In genomic region chr5:158812381-158812780, GRCh38 we compare ENCODE assay signal across 7 cellular contexts.
DNase-seq lines count a peak whose midpoint lies in the region; ATAC-seq and TF ChIP-seq lines count a peak whose summit lies in the region.

No MANE protein-coding gene starts in this region.

- WGBS in sigmoid colon, 2 donors, result 38 to 63% methylated on average over 6 of the region's 6 CpGs
- WGBS in smooth muscle cell (ENCODE audit: low lambda C conversion rate), result 86% methylated on average over 6 of the region's 6 CpGs

- H3K9me3 ChIP-seq in sigmoid colon, result no peaks in the 10 kb centered on the region
- no peaks in the 10 kb centered on the region for H3K9me3 ChIP-seq in smooth muscle cell (replicated peaks; ENCODE audit: low read depth)

- H3K4me1 ChIP-seq in sigmoid colon, result no peaks in the 10 kb centered on the region
- H3K4me1 ChIP-seq in smooth muscle cell (ENCODE audit: low read depth), result no peaks in the 10 kb centered on the region

- intact Hi-C loops in sigmoid colon (cut with DNase I), result no loop called here

- H3K4me1 Mint-ChIP-seq in type B pancreatic cell (ENCODE audit: unreplicated experiment), result peaks cover 26% of the 10 kb centered on the region

- H3K36me3 ChIP-seq in sigmoid colon (no peaks in the 10 kb centered on the region), smooth muscle cell (ENCODE audit: low read depth) (no peaks in the 10 kb centered on the region)

- peaks cover 2% of the 10 kb centered on the region for H3K9me3 Mint-ChIP-seq in type B pancreatic cell

- peaks cover under 1% of the 10 kb centered on the region for H3K36me3 Mint-ChIP-seq in type B pancreatic cell

- no peak overlapping the region for H3K9ac ChIP-seq in smooth muscle cell (ENCODE audit: low read depth)

- H3K4me3 Mint-ChIP-seq in type B pancreatic cell, result no peak overlapping the region

- TF ChIP-seq POLR2A in sigmoid colon (IDR thresholded peaks at IDR 0.05), result no peak

- TF ChIP-seq EP300 in sigmoid colon (IDR thresholded peaks at IDR 0.05), result no peak

- H4K20me1 ChIP-seq in smooth muscle cell (ENCODE audit: low read depth), result no peaks in the 10 kb centered on the region

- no peaks in the 10 kb centered on the region for H3F3A ChIP-seq in smooth muscle cell (ENCODE audit: low read depth)

- H3K4me3 ChIP-seq in sigmoid colon (no peak overlapping the region), smooth muscle cell (no peak overlapping the region)

- no peak overlapping the region for H3K4me2 ChIP-seq in smooth muscle cell

- TF ChIP-seq CTCF in GM20000 (IDR thresholded peaks at IDR 0.05; ENCODE audit: extremely low read depth, missing control alignments), result no peak
- TF ChIP-seq CTCF in sigmoid colon (IDR thresholded peaks at IDR 0.05), result no peak
- no peak for TF ChIP-seq CTCF in type B pancreatic cell (conservative IDR thresholded peaks at IDR 0.05)
- TF ChIP-seq CTCF in smooth muscle cell (IDR thresholded peaks at IDR 0.05; ENCODE audit: borderline replicate concordance, insufficient read depth, poor library complexity, severe bottlenecking), result no peak

- DNase-seq in GM20000 (ENCODE audit: low spot score), result peak; percentile 25
- DNase-seq in activated T-cell treated with anti-CD3 and anti-CD28 coated beads for 4 hours, result peak; percentile 18
- DNase-seq in sigmoid colon, result peak; percentile 73
- no peak for DNase-seq in type B pancreatic cell (ENCODE audit: extremely low spot score, unreplicated experiment)
- no peak for DNase-seq in smooth muscle cell (lab: John Stamatoyannopoulos, UW; ENCODE audit: unreplicated experiment)
- no peak for DNase-seq in NCI-H2107 treated with DMSO at 0.1 percent for 48 hours (lab: John Stamatoyannopoulos, UW; ENCODE audit: unreplicated experiment)

- H3K27ac Mint-ChIP-seq in type B pancreatic cell, result no peak overlapping the region

- H3K27me3 ChIP-seq in sigmoid colon (no peaks in the 10 kb centered on the region), smooth muscle cell (ENCODE audit: low read depth) (peaks cover 4% of the 10 kb centered on the region)

- no peaks in the 10 kb centered on the region for H3K79me2 ChIP-seq in smooth muscle cell (ENCODE audit: low read depth)

- H2AFZ ChIP-seq in smooth muscle cell (ENCODE audit: low read depth), result no peak overlapping the region

- H3K27ac ChIP-seq in sigmoid colon (no peak overlapping the region), smooth muscle cell (ENCODE audit: low read depth) (no peak overlapping the region)

- H3K27me3 Mint-ChIP-seq in type B pancreatic cell, result peaks cover 15% of the 10 kb centered on the region

- peak; percentile 64 for ATAC-seq in HG03439 (IDR thresholded peaks at IDR 0.05; ENCODE audit: unreplicated experiment)

Comparison
In these comparisons a context has a peak if more than half of its experiments do, and no peak if none do; other contexts are left out.
1. DNase-seq: peak in GM20000 (single experiment), activated T-cell treated with anti-CD3 and anti-CD28 coated beads for 4 hours (single experiment) and sigmoid colon (single experiment); none in type B pancreatic cell (single experiment), smooth muscle cell (single experiment) and NCI-H2107 treated with DMSO at 0.1 percent for 48 hours (single experiment).